ENCODE assay signal across 8 cellular contexts in the genomic region with DNA sequence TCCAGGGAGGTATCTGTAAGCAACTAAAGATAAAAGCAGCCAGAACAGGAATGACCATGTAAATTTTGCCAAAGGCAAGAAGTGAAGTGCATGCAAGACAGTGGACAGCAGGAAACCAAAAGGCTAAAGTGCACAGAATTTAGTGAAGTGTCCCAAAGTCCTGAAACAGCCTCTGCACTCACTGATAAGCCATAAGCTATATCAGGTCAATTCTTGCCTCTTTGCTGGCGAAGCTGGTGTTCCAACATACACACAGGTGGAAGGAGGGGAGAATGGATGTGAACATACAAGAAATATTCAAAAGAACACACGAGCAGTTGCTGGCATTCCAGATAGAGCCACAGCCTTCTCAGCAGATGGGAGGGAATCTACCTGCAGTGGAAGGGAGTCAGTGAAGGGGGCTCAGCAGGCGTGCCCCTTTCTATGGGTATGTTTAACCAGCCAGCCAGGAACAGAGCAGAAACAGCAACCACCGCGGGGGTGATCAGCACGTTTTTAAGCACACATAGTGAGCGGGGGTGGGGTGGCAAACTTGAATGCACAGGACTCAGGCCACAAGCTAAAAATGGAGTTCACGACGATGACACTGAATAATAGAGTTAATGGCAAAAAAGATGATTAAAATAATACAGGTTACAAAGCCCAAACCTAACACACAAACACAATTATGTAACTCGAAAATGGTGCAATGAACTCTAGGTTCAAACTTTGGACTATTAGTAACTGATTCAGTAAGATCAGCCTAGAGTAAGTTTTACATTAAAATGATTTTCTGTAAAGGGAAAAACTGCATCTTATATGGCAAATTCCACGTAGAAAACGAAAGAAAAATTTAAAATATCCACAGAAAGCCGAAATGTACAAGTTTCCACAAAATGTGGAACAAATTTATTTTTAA. TPM values are rescaled to one million over a fixed set of nuclear protein-coding genes. Genes with fewer than 3 reads are reported as not detected.
DNase-seq lines count a peak whose midpoint lies in the region; ATAC-seq, FAIRE-seq and TF ChIP-seq lines count a peak whose summit lies in the region.

No MANE protein-coding gene starts in this region.

- H3K9me3 ChIP-seq in PC-3 (ENCODE audit: low read length) (no peaks in the 10 kb centered on the region), keratinocyte (ENCODE audit: control insufficient read depth, low read depth, low read length) (no peaks in the 10 kb centered on the region)

- FAIRE-seq in keratinocyte (lab: Jason Lieb, UNC): no peak

- H3K9ac ChIP-seq in PC-3 (ENCODE audit: low read length) (peak overlapping the region; percentile 74), keratinocyte (ENCODE audit: control insufficient read depth, extremely low read depth, insufficient read depth, low read length) (peak overlapping the region; percentile 86)

- peaks cover 43% of the 10 kb centered on the region for H3K79me2 ChIP-seq in PC-3 (ENCODE audit: low read length)
- H3K79me2 ChIP-seq in keratinocyte (ENCODE audit: control insufficient read depth, insufficient read depth, low read length): peaks cover 8% of the 10 kb centered on the region

- intact Hi-C loops in PC-3 (cut with micrococcal nuclease): no loop called here

- ATAC-seq in PC-3: no peak; the same call in 1 of the 2 replicates
- ATAC-seq in GM18909 (IDR thresholded peaks at IDR 0.05; ENCODE audit: poor library complexity, unreplicated experiment): no peak

- H3K4me2 ChIP-seq in PC-3 (ENCODE audit: low read length) (peak overlapping the region; percentile 87), keratinocyte (ENCODE audit: control insufficient read depth, extremely low read depth, insufficient read depth, low read depth, low read length) (peak overlapping the region; percentile 100)

- H3K27ac ChIP-seq in PC-3 (ENCODE audit: low read length) (peak overlapping the region; percentile 24; the same call in 1 of the 2 replicates), keratinocyte (ENCODE audit: control insufficient read depth, insufficient read depth, low read length) (peak overlapping the region; percentile 83)

- no TSS peak for BruUV-seq in PC-3 (replicated peaks; lab: Mats Ljungman, UMichigan)

- DNase-seq in GM12865 (ENCODE audit: low read depth): peak; percentile 43
- DNase-seq in PC-3: peak; percentile 22
- no peak for DNase-seq in astrocyte of the cerebellum (ENCODE audit: low read depth)
- DNase-seq in keratinocyte (ENCODE audit: low read depth, low spot score): no peak
- peak; percentile 9 for DNase-seq in stimulated activated CD4-positive, alpha-beta T cell treated with anti-CD3 and anti-CD28 coated beads, Interleukin-2, amount 100 ng/mL, for 4 hours (ENCODE audit: low read depth)
- no peak for DNase-seq in HuH-7.5 (ENCODE audit: low spot score)
- no peak for DNase-seq in GOT3 (lab: John Stamatoyannopoulos, UW)

- CTCF ChIA-PET in PC-3 (lab: Charles Lee): no interaction called here

- H3K36me3 ChIP-seq in PC-3 (ENCODE audit: low read depth, low read length) (peaks cover 25% of the 10 kb centered on the region), keratinocyte (ENCODE audit: control insufficient read depth in 2 of 2, extremely low read depth in 1 of 2, insufficient read depth in 2 of 2, low read length in 2 of 2) (peaks cover 5 to 15% of the 10 kb centered on the region in 2 experiments)

- POLR2A ChIA-PET in PC-3 (lab: Charles Lee; ENCODE audit: unreplicated experiment): no interaction called here

- H2AFZ ChIP-seq in PC-3 (ENCODE audit: low read length) (peak overlapping the region; percentile 89), keratinocyte (ENCODE audit: control insufficient read depth, low read length) (peak overlapping the region; percentile 98)

- H3K4me1 ChIP-seq in PC-3 (ENCODE audit: insufficient read depth, low read length) (peaks cover 38% of the 10 kb centered on the region), keratinocyte (ENCODE audit: control insufficient read depth, extremely low read depth, insufficient read depth, low read length) (peaks cover 13% of the 10 kb centered on the region)

- in situ Hi-C loops in astrocyte of the cerebellum (cut with HindIII; ENCODE audit: low sequenced_read_pairs): no loop called here

- H3F3A ChIP-seq in PC-3 (ENCODE audit: low read length, unreplicated experiment): no peaks in the 10 kb centered on the region

- dilution Hi-C loops in keratinocyte (cut with MboI; ENCODE audit: extremely low pct_ligation_motif_present, low sequenced_read_pairs): no loop called here

- H3K27me3 ChIP-seq in PC-3 (ENCODE audit: low read length) (no peaks in the 10 kb centered on the region), keratinocyte (ENCODE audit: control insufficient read depth, extremely low read depth, insufficient read depth, low read length) (no peaks in the 10 kb centered on the region)

- H3K9me1 ChIP-seq in keratinocyte (ENCODE audit: control insufficient read depth, extremely low read depth, insufficient read depth, low read length): no peaks in the 10 kb centered on the region

- no peaks in the 10 kb centered on the region for H4K20me1 ChIP-seq in PC-3 (ENCODE audit: low read length)
- no peaks in the 10 kb centered on the region for H4K20me1 ChIP-seq in keratinocyte (ENCODE audit: control insufficient read depth, extremely low read depth, insufficient read depth, low read length)

- peak overlapping the region; percentile 77 for H3K4me3 ChIP-seq in GM12865 (ENCODE audit: low read depth, low read length)
- H3K4me3 ChIP-seq in PC-3 (ENCODE audit: low read length): peak overlapping the region; percentile 87
- H3K4me3 ChIP-seq in astrocyte of the cerebellum (ENCODE audit: low read depth, low read length): peak overlapping the region; percentile 72
- H3K4me3 ChIP-seq in keratinocyte (ENCODE audit: control insufficient read depth in 2 of 3, extremely low read depth in 1 of 3, insufficient read depth in 2 of 3, low read depth in 1 of 3, low read length in 3 of 3): peak overlapping the region; percentile 77 to 90 (median 89)

- TF ChIP-seq CTCF in GM12865 (IDR thresholded peaks at IDR 0.05; ENCODE audit: insufficient read depth, low read depth, low read length, missing control alignments) (no peak), PC-3 (conservative IDR thresholded peaks at IDR 0.05; ENCODE audit: low read depth, low read length) (no peak), astrocyte of the cerebellum (IDR thresholded peaks at IDR 0.05; ENCODE audit: low read depth, low read length, missing control alignments) (no peak), keratinocyte (optimal IDR thresholded peaks at IDR 0.05 in 1 of 3, IDR thresholded peaks at IDR 0.05 in 1 of 3, conservative IDR thresholded peaks at IDR 0.05 in 1 of 3; ENCODE audit: extremely low read depth in 1 of 3, insufficient read depth in 2 of 3, low read length in 3 of 3) (no peak)

- H3K9me2 ChIP-seq in PC-3 (replicated peaks; ENCODE audit: low read length): no peaks in the 10 kb centered on the region

RNA-seq across cellular contexts. Expression of a gene that starts 1.2 kb away (rescaled TPM):
- total RNA-seq in PC-3 (2014; rRNA removed): 66.2 and 143 TPM in 2 replicates
- 22.5 to 54.9 TPM (median 41.6 TPM) in 3 replicates for polyA plus RNA-seq in keratinocyte
- polyA plus RNA-seq in keratinocyte (2011; ENCODE audit: low read depth): 16.1 TPM
- polyA plus RNA-seq in keratinocyte (2011; cell fraction: cytosol; rRNA removed): 38.5 and 51.0 TPM in 2 replicates
- 35.8 and 36.5 TPM in 2 replicates for polyA plus RNA-seq in keratinocyte (2011; cell fraction: nucleus; rRNA removed)
- polyA plus RNA-seq in keratinocyte (2012; ENCODE audit: low replicate concordance): 16.8 and 70.6 TPM in 2 replicates
- 12.3 to 56.7 TPM (median 52.8 TPM) in 3 replicates for polyA minus RNA-seq in keratinocyte
- 21.7 TPM for polyA minus RNA-seq in keratinocyte (2011; cell fraction: cytosol; rRNA and poly(A)+ RNA removed)
- polyA minus RNA-seq in keratinocyte (2011; cell fraction: nucleus; rRNA and poly(A)+ RNA removed): 9.0 and 23.5 TPM in 2 replicates

RNA-seq across cellular contexts. Expression of a gene that starts 55.3 kb away (rescaled TPM):
- total RNA-seq in PC-3 (2014; rRNA removed): not detected in 2 replicates
- not detected in 3 replicates for polyA plus RNA-seq in keratinocyte
- not detected for polyA plus RNA-seq in keratinocyte (2011; ENCODE audit: low read depth)
- polyA plus RNA-seq in keratinocyte (2011; cell fraction: cytosol; rRNA removed): not detected in 2 replicates
- polyA plus RNA-seq in keratinocyte (2011; cell fraction: nucleus; rRNA removed): not detected in 2 replicates
- polyA plus RNA-seq in keratinocyte (2012; ENCODE audit: low replicate concordance): not detected in 2 replicates
- polyA minus RNA-seq in keratinocyte: not detected in 3 replicates
- not detected for polyA minus RNA-seq in keratinocyte (2011; cell fraction: cytosol; rRNA and poly(A)+ RNA removed)
- not detected in 2 replicates for polyA minus RNA-seq in keratinocyte (2011; cell fraction: nucleus; rRNA and poly(A)+ RNA removed)

Comparison
In these comparisons a context has a peak if more than half of its experiments do, and no peak if none do; other contexts are left out.
1. DNase-seq: peak in GM12865 (single experiment), PC-3 (single experiment) and stimulated activated CD4-positive, alpha-beta T cell treated with anti-CD3 and anti-CD28 coated beads, Interleukin-2, amount 100 ng/mL, for 4 hours (single experiment); none in astrocyte of the cerebellum (single experiment), keratinocyte (single experiment), HuH-7.5 (single experiment) and GOT3 (single experiment).
2. Peak in every context shown above with its lines, with median percentiles within 50 percentile points of each other: H3K4me3 ChIP-seq.